In the genomic region with DNA sequence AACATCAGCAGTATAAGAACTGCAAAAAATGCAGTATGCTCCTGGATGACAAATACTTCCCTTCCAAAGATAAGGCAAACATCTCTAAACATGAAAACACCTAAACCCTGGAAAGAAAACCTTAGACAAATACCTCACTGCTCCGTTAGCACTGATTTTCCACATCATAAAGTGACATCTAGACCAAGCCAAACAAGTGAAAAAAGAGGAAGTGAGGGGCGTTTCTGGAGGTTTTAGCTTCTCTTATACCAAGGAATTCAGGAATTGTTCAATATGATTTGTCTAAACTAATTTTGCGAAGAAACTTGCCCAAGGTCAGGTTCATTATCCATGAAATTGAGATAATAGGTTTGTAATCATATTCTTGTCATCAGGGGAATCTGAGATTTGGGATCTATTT, we compare ENCODE assay signal across 23 cellular contexts.
DNase-seq lines count a peak whose midpoint lies in the region; ATAC-seq, FAIRE-seq and TF ChIP-seq lines count a peak whose summit lies in the region.
"Had no signal": no experiment of that assay in that cellular context is flagged by ENCODE, and none has a peak within 500 bp of the region (broad histone marks: within the 10 kb centered on the region; RNA-seq: fewer than 3 reads in every experiment).

No MANE protein-coding gene starts in this region.

- no peak overlapping the region for H3K4me2 ChIP-seq in HepG2 (ENCODE audit: low read depth, low read length)
- H3K4me2 ChIP-seq in K562 (ENCODE audit: insufficient read depth, low read length): no peak overlapping the region
- H3K4me2 ChIP-seq: A549; BLaER1 treated with 17β-estradiol and CSF1 and Interleukin-3, amounts not matched to agents 10 nM and 100 nM had no signal

- H3K4me3 ChIP-seq in HepG2 (replicated peaks in 1 of 3; ENCODE audit: insufficient read depth in 1 of 3, low read depth in 2 of 3, low read length in 3 of 3) (no peak overlapping the region), right lobe of liver (no peak overlapping the region), K562 (no peak overlapping the region), MG63 (no peak overlapping the region)
- H3K4me3 ChIP-seq: A549; BLaER1 treated with 17β-estradiol and CSF1 and Interleukin-3, amounts not matched to agents 10 nM and 100 nM; GM23248 had no signal

- no peaks in the 10 kb centered on the region for H3K79me2 ChIP-seq in HepG2 (ENCODE audit: insufficient read depth, low read length)
- H3K79me2 ChIP-seq in K562 (ENCODE audit: control insufficient read depth, insufficient read depth, low read length): no peaks in the 10 kb centered on the region

- TF ChIP-seq CTCF in HepG2 (CRISPR knock-in tag; IDR thresholded peaks at IDR 0.05): no peak
- TF ChIP-seq CTCF in right lobe of liver (IDR thresholded peaks at IDR 0.05): no peak
- no peak for TF ChIP-seq CTCF in K562 (IDR thresholded peaks at IDR 0.05 in 2 of 3, conservative IDR thresholded peaks at IDR 0.05 in 1 of 3; ENCODE audit: insufficient read depth in 2 of 3, low read depth in 1 of 3, low read length in 3 of 3)

- in situ Hi-C loops in HepG2 (cut with HindIII; ENCODE audit: extremely low pct_ligation_motif_present, low pct_unique_long_range_greater_than_20kb) (loop anchor here (25.0 kb wide), 1 partner anchor 619 kb away; no protein-coding TSS in a partner anchor), K562 (cut with MboI) (no loop called here)

- CTCF ChIA-PET in HepG2 (lab: Yijun Ruan, JAX; ENCODE audit: low intra/inter-chr PET ratio, low total read pairs): no interaction called here
- CTCF ChIA-PET in K562 (lab: Yijun Ruan, JAX; ENCODE audit: low intra/inter-chr PET ratio): no interaction called here

- no peak overlapping the region for H2AFZ ChIP-seq in HepG2 (ENCODE audit: low read length)
- H2AFZ ChIP-seq in K562 (ENCODE audit: low read depth, low read length): no peak overlapping the region
- H2AFZ ChIP-seq: GM23248 had no signal

- TF ChIP-seq EP300 in HepG2 (IDR thresholded peaks at IDR 0.05; ENCODE audit: low read depth in 2 of 2, low read length in 2 of 2) (no peak), HepG2 (CRISPR knock-in tag; IDR thresholded peaks at IDR 0.05; ENCODE audit: borderline replicate concordance) (no peak), K562 (IDR thresholded peaks at IDR 0.05; ENCODE audit: low read length) (no peak)

- H3K36me3 ChIP-seq in HepG2 (replicated peaks in 1 of 2; ENCODE audit: control insufficient read depth in 1 of 2, insufficient read depth in 2 of 2, low read length in 2 of 2) (no peaks in the 10 kb centered on the region), right lobe of liver (no peaks in the 10 kb centered on the region), K562 (ENCODE audit: control insufficient read depth, insufficient read depth, low read length) (no peaks in the 10 kb centered on the region), MG63 (no peaks in the 10 kb centered on the region)
- H3K36me3 ChIP-seq: BE2C; BLaER1 treated with 17β-estradiol and CSF1 and Interleukin-3, amounts not matched to agents 10 nM and 100 nM had no signal

- TF ChIP-seq POLR2A in HepG2 (IDR thresholded peaks at IDR 0.05; ENCODE audit: insufficient read depth in 1 of 2, low read depth in 2 of 2, low read length in 2 of 2) (no peak), right lobe of liver (IDR thresholded peaks at IDR 0.05) (no peak), K562 (conservative IDR thresholded peaks at IDR 0.05) (no peak)

- H3K27ac ChIP-seq in HepG2 (ENCODE audit: extremely low read length, insufficient read depth, low read length): no peak overlapping the region
- no peak overlapping the region for H3K27ac ChIP-seq in right lobe of liver
- H3K27ac ChIP-seq in K562 (ENCODE audit: extremely low read depth, low read depth, low read length): no peak overlapping the region
- H3K27ac ChIP-seq: A549; BLaER1 treated with 17β-estradiol and CSF1 and Interleukin-3, amounts not matched to agents 10 nM and 100 nM; GM23248 had no signal

- DNase-seq in HepG2 (ENCODE audit: low spot score) (no peak), right lobe of liver (no peak), OCI-M1 (lab: John Stamatoyannopoulos, UW) (peak; percentile 11), K562 (ENCODE audit: extremely low read depth in 1 of 4, low spot score in 3 of 4) (no peak), MG63 (no peak), amygdala (lab: John Stamatoyannopoulos, UW) (no peak)
- DNase-seq: 8988T; ACHN; AML-193; BE2C; Calu3; CD4-positive, alpha-beta memory T cell; COR-L47; DMS53; DMS79 treated with DMSO at 0.1 percent for 48 hours; GF-D8; GM23248; H7; HCEC 1CT had no signal

- H4K20me1 ChIP-seq in HepG2 (ENCODE audit: insufficient read depth, low read length): no peaks in the 10 kb centered on the region
- no peaks in the 10 kb centered on the region for H4K20me1 ChIP-seq in K562 (replicated peaks; ENCODE audit: control insufficient read depth, insufficient read depth, low read length)
- H4K20me1 ChIP-seq: BLaER1 treated with 17β-estradiol and CSF1 and Interleukin-3, amounts not matched to agents 10 nM and 100 nM had no signal

- intact Hi-C loops in HepG2 (cut with micrococcal nuclease; ENCODE audit: unreplicated experiment): no loop called here
- intact Hi-C loops in right lobe of liver (cut with DNase I): no loop called here
- intact Hi-C loops in K562 (cut with micrococcal nuclease): no loop called here

- ATAC-seq in HepG2 (no peak), right lobe of liver (no peak), K562 (no peak)
- ATAC-seq: A549 had no signal

- H3K9me3 ChIP-seq in HepG2 (ENCODE audit: low read length): no peaks in the 10 kb centered on the region
- no peaks in the 10 kb centered on the region for H3K9me3 ChIP-seq in right lobe of liver
- no peaks in the 10 kb centered on the region for H3K9me3 ChIP-seq in K562 (replicated peaks; ENCODE audit: control insufficient read depth, insufficient read depth, low read depth, low read length)
- no peaks in the 10 kb centered on the region for H3K9me3 ChIP-seq in MG63
- H3K9me3 ChIP-seq: A549; BE2C; BLaER1 treated with 17β-estradiol and CSF1 and Interleukin-3, amounts not matched to agents 10 nM and 100 nM had no signal

- FAIRE-seq in HepG2 (lab: Jason Lieb, UNC) (no peak), K562 (lab: Jason Lieb, UNC) (no peak)
- FAIRE-seq: A549, GM19239, H1 had no signal

- H3K4me1 ChIP-seq in HepG2 (ENCODE audit: insufficient read depth, low read length) (no peaks in the 10 kb centered on the region), right lobe of liver (no peaks in the 10 kb centered on the region), K562 (replicated peaks in 1 of 2; ENCODE audit: control insufficient read depth in 2 of 2, insufficient read depth in 2 of 2, low read length in 2 of 2) (no peaks in the 10 kb centered on the region)
- H3K4me1 ChIP-seq: A549 had no signal

- H3K27me3 ChIP-seq in HepG2 (ENCODE audit: control insufficient read depth in 1 of 2, insufficient read depth in 2 of 2, low read length in 2 of 2): no peaks in the 10 kb centered on the region; a peak in 1 of 5 replicates
- H3K27me3 ChIP-seq in right lobe of liver: no peaks in the 10 kb centered on the region
- no peaks in the 10 kb centered on the region for H3K27me3 ChIP-seq in K562 (ENCODE audit: control insufficient read depth in 2 of 2, insufficient read depth in 2 of 2, low read length in 2 of 2)
- H3K27me3 ChIP-seq in MG63: peaks cover 3% of the 10 kb centered on the region; the same call in 1 of the 2 replicates
- H3K27me3 ChIP-seq: BE2C; BLaER1 treated with 17β-estradiol and CSF1 and Interleukin-3, amounts not matched to agents 10 nM and 100 nM had no signal

- H3K9ac ChIP-seq in HepG2 (ENCODE audit: insufficient read depth, low read depth, low read length) (no peak overlapping the region), K562 (ENCODE audit: insufficient read depth in 1 of 2, low read depth in 2 of 2, low read length in 2 of 2) (no peak overlapping the region)
- H3K9ac ChIP-seq: BLaER1 treated with 17β-estradiol and CSF1 and Interleukin-3, amounts not matched to agents 10 nM and 100 nM; GM23248 had no signal

- BruUV-seq in HepG2 (replicated peaks; lab: Mats Ljungman, UMichigan) (no TSS peak), K562 (replicated peaks; lab: Mats Ljungman, UMichigan) (no TSS peak)

- no peaks in the 10 kb centered on the region for H3K9me1 ChIP-seq in K562 (ENCODE audit: control insufficient read depth, insufficient read depth, low read length)

- TF ChIP-seq RAD21 in HepG2 (CRISPR knock-in tag; IDR thresholded peaks at IDR 0.05): no peak
- no peak for TF ChIP-seq RAD21 in K562 (CRISPR knock-in tag; conservative IDR thresholded peaks at IDR 0.05 in 1 of 2, IDR thresholded peaks at IDR 0.05 in 1 of 2)

- POLR2A ChIA-PET in HepG2 (lab: Yijun Ruan, JAX) (no interaction called here), K562 (lab: Yijun Ruan, JAX) (no interaction called here)

- 3% methylated on average over 3 of the region's 3 CpGs for WGBS in HepG2 (ENCODE audit: low lambda C conversion rate)
- WGBS in right lobe of liver (ENCODE audit: insufficient coverage, low coverage, low lambda C conversion rate, missing lambda C conversion rate): 26% methylated on average over 3 of the region's 3 CpGs
- WGBS in K562 (ENCODE audit: insufficient coverage, low coverage, missing lambda C conversion rate): 0% methylated on average over 3 of the region's 3 CpGs

TF ChIP-seq in HepG2, 621 proteins besides CTCF, POLR2A, EP300 and RAD21:
- TF ChIP-seq MAFK (conservative IDR thresholded peaks at IDR 0.05 in 1 of 2, IDR thresholded peaks at IDR 0.05 in 1 of 2; ENCODE audit: low read length in 2 of 2) (peak in 1 of 2 experiments; percentile 28; a peak in 1 of 4 replicates), XRCC5 (optimal IDR thresholded peaks at IDR 0.05; ENCODE audit: low read length) (no peak), MAFF (IDR thresholded peaks at IDR 0.05; ENCODE audit: low read depth, low read length) (peak; percentile 28; the same call in 1 of the 2 replicates)

TF ChIP-seq in K562, 482 proteins besides CTCF, POLR2A, EP300 and RAD21:
- TF ChIP-seq SPI1 (IDR thresholded peaks at IDR 0.05; ENCODE audit: borderline replicate concordance, low read depth, low read length): peak; percentile 46; the same call in 1 of the 2 replicates
- no peak for TF ChIP-seq NBN (IDR thresholded peaks at IDR 0.05; ENCODE audit: low read depth)
TF ChIP-seq in K562: peak in this region for 1.
